In the genomic region with DNA sequence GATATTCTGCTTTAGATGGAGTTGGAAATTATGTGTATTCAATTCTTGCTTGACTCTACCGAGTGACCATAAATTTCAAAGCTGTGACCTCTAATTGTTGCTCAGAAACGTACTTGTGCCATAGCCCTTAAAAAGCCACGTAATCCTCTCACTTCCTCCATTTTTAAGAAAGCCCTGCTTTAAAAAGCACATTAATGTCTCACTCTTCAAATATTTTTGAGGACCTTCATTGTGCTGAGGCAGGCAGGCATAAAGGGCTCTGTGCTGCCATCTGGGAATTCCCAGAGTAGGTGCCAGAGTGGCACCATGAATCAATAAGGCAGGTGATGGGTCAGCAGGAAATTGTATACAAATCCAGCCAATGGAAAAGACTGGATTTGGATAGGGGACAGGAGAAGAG, we compare ENCODE assay signal across 13 cellular contexts.
"Had no signal": no experiment of that assay in that cellular context is flagged by ENCODE, and none has a peak within 500 bp of the region (broad histone marks: within the 10 kb centered on the region; RNA-seq: fewer than 3 reads in every experiment).

No MANE protein-coding gene starts in this region.

- H3K27ac Mint-ChIP-seq: activated CD8-positive, alpha-beta T cell treated with anti-CD3 and anti-CD28 coated beads, Interleukin-2, amount 10 ng/mL, durations not matched to agents 7 days and 5 days; activated naive CD4-positive, alpha-beta T cell treated with anti-CD3 and anti-CD28 coated beads for 36 hours; immature natural killer cell; naive thymus-derived CD4-positive, alpha-beta T cell had no signal

- H3K27ac ChIP-seq: cardiac muscle cell, foreskin keratinocyte, neutrophil, stomach, thoracic aorta, VCaP had no signal

- DNase-seq: activated CD8-positive, alpha-beta T cell treated with anti-CD3 and anti-CD28 coated beads, Interleukin-2, amount 10 ng/mL, durations not matched to agents 7 days and 5 days; activated naive CD4-positive, alpha-beta T cell treated with anti-CD3 and anti-CD28 coated beads for 36 hours; foreskin keratinocyte; immature natural killer cell; left colon; mammary epithelial cell; naive thymus-derived CD4-positive, alpha-beta T cell; stomach had no signal

- H3K4me3 Mint-ChIP-seq: activated CD8-positive, alpha-beta T cell treated with anti-CD3 and anti-CD28 coated beads, Interleukin-2, amount 10 ng/mL, durations not matched to agents 7 days and 5 days; activated naive CD4-positive, alpha-beta T cell treated with anti-CD3 and anti-CD28 coated beads for 36 hours; immature natural killer cell; naive thymus-derived CD4-positive, alpha-beta T cell had no signal

- H3K9me3 ChIP-seq: neutrophil, stomach, thoracic aorta had no signal

- H3K4me1 ChIP-seq: foreskin keratinocyte, stomach had no signal

- H3K4me1 Mint-ChIP-seq: immature natural killer cell; naive thymus-derived CD4-positive, alpha-beta T cell had no signal

- ATAC-seq: activated CD8-positive, alpha-beta T cell treated with anti-CD3 and anti-CD28 coated beads, Interleukin-2, amount 10 ng/mL, durations not matched to agents 7 days and 5 days; foreskin keratinocyte; naive thymus-derived CD4-positive, alpha-beta T cell had no signal

- H3K36me3 Mint-ChIP-seq: immature natural killer cell; naive thymus-derived CD4-positive, alpha-beta T cell had no signal

- H3K4me3 ChIP-seq: cardiac muscle cell, stomach, thoracic aorta had no signal

- H3K36me3 ChIP-seq: cardiac muscle cell, neutrophil, stomach, thoracic aorta had no signal

- H3K9me3 Mint-ChIP-seq: activated naive CD4-positive, alpha-beta T cell treated with anti-CD3 and anti-CD28 coated beads for 36 hours had no signal

- FAIRE-seq: astrocyte had no signal
